In the genomic region with DNA sequence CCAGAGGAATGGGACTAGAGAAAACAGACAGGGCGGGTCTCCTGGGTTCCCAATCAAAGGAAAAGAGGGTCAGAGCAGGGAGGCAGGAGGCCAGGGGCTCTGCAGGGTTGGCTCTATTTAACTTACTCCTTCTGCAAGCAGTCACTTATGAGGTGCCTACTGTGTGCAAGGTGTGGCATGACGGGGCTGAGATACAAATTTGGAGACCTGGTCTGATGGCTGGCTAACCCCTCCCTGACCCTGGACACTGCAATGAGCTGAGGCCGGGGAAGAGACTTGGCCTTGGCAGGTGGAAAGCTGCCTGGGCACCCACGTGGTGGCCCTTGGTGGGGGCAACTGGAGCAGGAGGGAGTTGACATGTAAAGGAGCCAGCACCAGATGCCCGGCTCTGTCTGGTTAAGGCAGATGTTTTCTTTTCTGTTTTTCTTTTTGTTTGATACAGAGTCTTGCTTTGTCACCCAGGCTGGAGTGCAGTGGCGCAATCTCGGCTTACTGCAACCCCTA, we compare ENCODE assay signal across 17 cellular contexts.
DNase-seq lines count a peak whose midpoint lies in the region; ATAC-seq and TF ChIP-seq lines count a peak whose summit lies in the region.
"Had no signal": no experiment of that assay in that cellular context is flagged by ENCODE, and none has a peak within 500 bp of the region (broad histone marks: within the 10 kb centered on the region; RNA-seq: fewer than 3 reads in every experiment).

No MANE protein-coding gene starts in this region.

- peak; percentile 5 for ATAC-seq in mucosa of descending colon
- ATAC-seq in aorta (ENCODE audit: low FRiP score), result no peak
- ATAC-seq: CD8-positive, alpha-beta T cell; Panc1; SK-N-SH treated with all-trans-retinoic acid at 6 μM for 48 hours had no signal

- DNase-seq in hepatocyte (ENCODE audit: low spot score), result no peak
- DNase-seq in mucosa of descending colon, result no peak
- no peak for DNase-seq in spleen
- DNase-seq in aorta, result no peak
- no peak for DNase-seq in NCI-H2029 treated with DMSO at 0.1 percent for 48 hours (lab: John Stamatoyannopoulos, UW)
- no peak for DNase-seq in GM23248
- no peak for DNase-seq in OCI-M1 (lab: John Stamatoyannopoulos, UW)
- DNase-seq: BE2C; CD8-positive, alpha-beta T cell; GF-D8; H7; NCI-H187; NCI-H446; Right ventricle myocardium superior had no signal

- intact Hi-C loops in mucosa of descending colon (cut with DNase I, micrococcal nuclease) (no loop called here), spleen (cut with DNase I; ENCODE audit: low total_unique reads) (loop anchor here (10.0 kb wide), 1 partner anchor 144 kb away; the partner anchor contains the start of gene GATA6), aorta (cut with DNase I) (no loop called here)

- no peak for TF ChIP-seq CTCF in hepatocyte (IDR thresholded peaks at IDR 0.05; ENCODE audit: poor library complexity)
- TF ChIP-seq CTCF in mucosa of descending colon (IDR thresholded peaks at IDR 0.05), result no peak
- no peak for TF ChIP-seq CTCF in spleen (IDR thresholded peaks at IDR 0.05 in 8 of 11, conservative IDR thresholded peaks at IDR 0.05 in 3 of 11)

- H3K9me3 ChIP-seq in HUES6 (ENCODE audit: control insufficient read depth, insufficient read depth, low read depth, low read length) (no peaks in the 10 kb centered on the region), hepatocyte (ENCODE audit: low read depth) (no peaks in the 10 kb centered on the region), mucosa of descending colon (no peaks in the 10 kb centered on the region), spleen (peaks cover 0 to 7% (median 0%) of the 10 kb centered on the region in 8 donors), aorta (ENCODE audit: control insufficient read depth, low read length) (no peaks in the 10 kb centered on the region), GM23248 (ENCODE audit: low read depth) (no peaks in the 10 kb centered on the region)
- H3K9me3 ChIP-seq: BE2C had no signal

- H3K36me3 ChIP-seq in HUES6 (ENCODE audit: control insufficient read depth, insufficient read depth, low read length) (no peaks in the 10 kb centered on the region), hepatocyte (replicated peaks; ENCODE audit: insufficient read depth, low read depth) (no peaks in the 10 kb centered on the region), mucosa of descending colon (ENCODE audit: low read depth) (no peaks in the 10 kb centered on the region), spleen (no peaks in the 10 kb centered on the region), aorta (ENCODE audit: control insufficient read depth in 1 of 2, insufficient read depth in 2 of 2, low read length in 1 of 2) (no peaks in the 10 kb centered on the region), GM23248 (ENCODE audit: low read depth) (no peaks in the 10 kb centered on the region)
- H3K36me3 ChIP-seq: BE2C had no signal

- H4K20me1 ChIP-seq in hepatocyte (ENCODE audit: insufficient read depth, poor library complexity, severe bottlenecking) (no peaks in the 10 kb centered on the region), GM23248 (ENCODE audit: insufficient read depth) (no peaks in the 10 kb centered on the region)

- peaks cover 11% of the 10 kb centered on the region; the same call in 1 of the 2 replicates for H3K4me1 ChIP-seq in HUES6 (ENCODE audit: control insufficient read depth, insufficient read depth, low read length)
- peaks cover 48% of the 10 kb centered on the region for H3K4me1 ChIP-seq in hepatocyte (ENCODE audit: insufficient read depth)
- H3K4me1 ChIP-seq in mucosa of descending colon (ENCODE audit: low read depth), result peaks cover 23% of the 10 kb centered on the region
- H3K4me1 ChIP-seq in spleen, result peaks cover 0 to 9% (median 0%) of the 10 kb centered on the region in 6 donors
- no peaks in the 10 kb centered on the region for H3K4me1 ChIP-seq in aorta (ENCODE audit: control insufficient read depth in 1 of 2, insufficient read depth in 2 of 2, low read length in 2 of 2)
- no peaks in the 10 kb centered on the region for H3K4me1 ChIP-seq in GM23248 (ENCODE audit: insufficient read depth)
- H3K4me1 ChIP-seq: BE2C had no signal

- H3K9me2 ChIP-seq in hepatocyte (replicated peaks; ENCODE audit: insufficient read depth) (no peaks in the 10 kb centered on the region), GM23248 (ENCODE audit: insufficient read depth) (no peaks in the 10 kb centered on the region)

- H3K79me2 ChIP-seq in hepatocyte, result no peaks in the 10 kb centered on the region
- H3K79me2 ChIP-seq in GM23248 (ENCODE audit: insufficient read depth), result no peaks in the 10 kb centered on the region

- no peak overlapping the region for H3K4me3 ChIP-seq in HUES6 (ENCODE audit: low read depth, low read length)
- no peak overlapping the region for H3K4me3 ChIP-seq in hepatocyte
- no peak overlapping the region for H3K4me3 ChIP-seq in mucosa of descending colon
- no peak overlapping the region for H3K4me3 ChIP-seq in spleen
- H3K4me3 ChIP-seq in aorta (ENCODE audit: low read length in 2 of 2), result no peak overlapping the region
- no peak overlapping the region for H3K4me3 ChIP-seq in GM23248

- 81% methylated on average over 7 of the region's 7 CpGs for WGBS in hepatocyte (ENCODE audit: low lambda C conversion rate, missing lambda C conversion rate)
- 75 to 83% (median 78%) methylated on average over 6 to 7 of the region's 7 CpGs for WGBS in spleen, 5 donors
- WGBS in aorta, 2 donors, result 78 to 82% methylated on average over 7 of the region's 7 CpGs
- 46 to 59% methylated on average over 7 of the region's 7 CpGs for WGBS in GM23248 (ENCODE audit: low coverage in 1 of 2, low lambda C conversion rate in 2 of 2, missing lambda C conversion rate in 2 of 2), 2 experiments

- no peak for TF ChIP-seq POLR2A in spleen (IDR thresholded peaks at IDR 0.05)

- in situ Hi-C loops in GM23248 (cut with MboI), result no loop called here

- H3F3A ChIP-seq in GM23248 (ENCODE audit: insufficient read depth), result no peaks in the 10 kb centered on the region

- H3K4me2 ChIP-seq in hepatocyte (peak overlapping the region; percentile 53), GM23248 (ENCODE audit: unreplicated experiment) (no peak overlapping the region)

- peak overlapping the region; percentile 13 for H3K9ac ChIP-seq in HUES6 (ENCODE audit: low read length)
- H3K9ac ChIP-seq in GM23248, result no peak overlapping the region

- H3K27ac ChIP-seq in HUES6 (ENCODE audit: low read depth, low read length) (peak overlapping the region; percentile 9; the same call in 1 of the 2 replicates), hepatocyte (peak overlapping the region; percentile 91), spleen (peak overlapping the region in 5 of 8 donors; percentile 11 to 54 (median 29)), aorta (ENCODE audit: low read depth in 1 of 2, low read length in 2 of 2) (no peak overlapping the region), GM23248 (no peak overlapping the region)

- H3K27me3 ChIP-seq in HUES6 (ENCODE audit: control insufficient read depth, insufficient read depth, low read length) (no peaks in the 10 kb centered on the region), hepatocyte (no peaks in the 10 kb centered on the region), spleen (replicated peaks in 1 of 7) (no peaks in the 10 kb centered on the region), aorta (ENCODE audit: control insufficient read depth in 1 of 2, insufficient read depth in 2 of 2, low read length in 1 of 2) (no peaks in the 10 kb centered on the region), GM23248 (replicated peaks; ENCODE audit: insufficient read depth) (no peaks in the 10 kb centered on the region)
- H3K27me3 ChIP-seq: BE2C had no signal

- no peak overlapping the region for H2AFZ ChIP-seq in hepatocyte
- no peak overlapping the region for H2AFZ ChIP-seq in GM23248

Comparison
In these comparisons a context has a peak if more than half of its experiments do, and no peak if none do; other contexts are left out.
1. H3K27ac ChIP-seq: peak in HUES6 (single experiment), hepatocyte (single experiment) and spleen (5 of 8); none in aorta (0 of 2) and GM23248 (single experiment).